Comparison of ENCODE assay signal across 8 cellular contexts in genomic region chr22:47049736-47050435, GRCh38.
DNase-seq lines count a peak whose midpoint lies in the region; ATAC-seq and TF ChIP-seq lines count a peak whose summit lies in the region.
"Not testable (repeated sequence)": the region's sequence is repeated elsewhere in the genome, so short reads cannot be mapped to it uniquely, and the experiment has no call there.

No MANE protein-coding gene starts in this region.

- not testable (repeated sequence) for H4K8ac ChIP-seq in H9 (replicated peaks; ENCODE audit: insufficient read length, low read depth, low read length)

- H3K27ac ChIP-seq in H9 (ENCODE audit: insufficient read length, low read depth, low read length); RWPE2 (ENCODE audit: poor library complexity, severe bottlenecking); aorta (ENCODE audit: low read depth in 1 of 2, low read length in 2 of 2): not testable (repeated sequence)

- not testable (repeated sequence) for H3K27me3 ChIP-seq in H9 (ENCODE audit: insufficient read depth, low read length); RWPE2 (ENCODE audit: insufficient read depth, poor library complexity, severe bottlenecking); aorta (ENCODE audit: control insufficient read depth in 1 of 2, insufficient read depth in 2 of 2, low read length in 1 of 2)

- ATAC-seq in RWPE2 (ENCODE audit: low read depth); activated CD8-positive, alpha-beta T cell treated with anti-CD3 and anti-CD28 coated beads for 36 hours; central memory CD8-positive, alpha-beta T cell (replicated peaks; ENCODE audit: extremely low read depth, poor library complexity, severe bottlenecking); left ventricle myocardium superior; naive B cell (ENCODE audit: low read depth in 2 of 2); aorta (ENCODE audit: low FRiP score): not testable (repeated sequence)

- not testable (repeated sequence) for H4K5ac ChIP-seq in H9 (ENCODE audit: insufficient read length, low read depth, low read length)

- H2BK15ac ChIP-seq in H9 (ENCODE audit: low read depth, low read length) = not testable (repeated sequence)

- not testable (repeated sequence) for H3K9me3 Mint-ChIP-seq in H9; activated CD8-positive, alpha-beta T cell treated with anti-CD3 and anti-CD28 coated beads for 36 hours; central memory CD8-positive, alpha-beta T cell; naive B cell

- not testable (repeated sequence) for DNase-seq in H9; activated CD8-positive, alpha-beta T cell treated with anti-CD3 and anti-CD28 coated beads for 36 hours; central memory CD8-positive, alpha-beta T cell (ENCODE audit: low spot score in 2 of 2); naive B cell
- peak; percentile 4 for DNase-seq in RWPE2 (ENCODE audit: low spot score)
- peak; percentile 12 for DNase-seq in left ventricle myocardium superior
- DNase-seq in posterior vena cava (ENCODE audit: low spot score) = peak; percentile 30
- peak; percentile 29 to 30 for DNase-seq in aorta

- H3T11ph ChIP-seq in H9 (ENCODE audit: low read length) = not testable (repeated sequence)

- no CpG with 5 or more reads among the region's 17 CpGs for WGBS in H9 (ENCODE audit: extremely low coverage, insufficient read length, low lambda C conversion rate)
- 92 to 94% methylated on average over 17 of the region's 17 CpGs for WGBS in aorta, 2 donors

- intact Hi-C loops in activated CD8-positive, alpha-beta T cell treated with anti-CD3 and anti-CD28 coated beads for 36 hours (cut with micrococcal nuclease); left ventricle myocardium superior (cut with micrococcal nuclease); posterior vena cava (cut with DNase I); aorta (cut with DNase I): not testable (repeated sequence)

- H3K36me3 Mint-ChIP-seq in H9 (ENCODE audit: insufficient read depth in 1 of 3, low read depth in 3 of 3); activated CD8-positive, alpha-beta T cell treated with anti-CD3 and anti-CD28 coated beads for 36 hours (ENCODE audit: low read depth); central memory CD8-positive, alpha-beta T cell (ENCODE audit: insufficient read depth): not testable (repeated sequence)
- peaks cover 0 to 10% of the 10 kb centered on the region in 2 donors for H3K36me3 Mint-ChIP-seq in naive B cell

- not testable (repeated sequence) for H2BK120ac ChIP-seq in H9 (ENCODE audit: low read depth, low read length, poor library complexity, severe bottlenecking)

- H3K79me2 ChIP-seq in H9 (ENCODE audit: insufficient read depth, low read length) = not testable (repeated sequence)

- not testable (repeated sequence) for H3K9ac ChIP-seq in H9 (ENCODE audit: extremely low read depth, insufficient read length, low read length)

- H3K4me1 Mint-ChIP-seq in H9 (peaks cover 5 to 26% of the 10 kb centered on the region in 2 experiments), naive B cell (peaks cover 28 to 60% (median 32%) of the 10 kb centered on the region in 3 donors)
- peaks cover 32% of the 10 kb centered on the region for H3K4me1 Mint-ChIP-seq in activated CD8-positive, alpha-beta T cell treated with anti-CD3 and anti-CD28 coated beads for 36 hours (ENCODE audit: low read depth)
- H3K4me1 Mint-ChIP-seq in central memory CD8-positive, alpha-beta T cell = peaks cover 62% of the 10 kb centered on the region

- not testable (repeated sequence) for H4K91ac ChIP-seq in H9 (ENCODE audit: insufficient read length, low read depth, low read length)

- not testable (repeated sequence) for H2BK12ac ChIP-seq in H9 (ENCODE audit: insufficient read length, low read depth, low read length)

- H2AK5ac ChIP-seq in H9 (ENCODE audit: insufficient read length, low read length) = not testable (repeated sequence)

- H3K18ac ChIP-seq in H9 (ENCODE audit: insufficient read length, low read depth, low read length) = not testable (repeated sequence)

- H3K23ac ChIP-seq in H9 (ENCODE audit: insufficient read length, low read depth, low read length) = not testable (repeated sequence)

- peak; percentile 18; the same call in 2 of the 3 replicates for TF ChIP-seq CTCF in H9 (conservative IDR thresholded peaks at IDR 0.05)
- TF ChIP-seq CTCF in RWPE2 (IDR thresholded peaks at IDR 0.05; ENCODE audit: poor library complexity, severe bottlenecking); activated CD8-positive, alpha-beta T cell treated with anti-CD3 and anti-CD28 coated beads for 36 hours (IDR thresholded peaks at IDR 0.05): not testable (repeated sequence)

- H3K14ac ChIP-seq in H9 (ENCODE audit: insufficient read depth, low read length) = not testable (repeated sequence)

- H3K23me2 ChIP-seq in H9 (ENCODE audit: insufficient read length, low read depth, low read length, poor library complexity, severe bottlenecking) = not testable (repeated sequence)

- POLR2A ChIA-PET in activated CD8-positive, alpha-beta T cell treated with anti-CD3 and anti-CD28 coated beads for 36 hours (lab: Charles Lee) = interaction anchor here (1.5 kb wide), 1 partner anchor 9 kb away, joined by 4 read pairs; no protein-coding TSS in a partner anchor

- not testable (repeated sequence) for H3K79me1 ChIP-seq in H9 (ENCODE audit: insufficient read depth, low read depth, low read length, poor library complexity, severe bottlenecking)

- not testable (repeated sequence) for H3K4me3 ChIP-seq in RWPE2 (ENCODE audit: severe bottlenecking); aorta (ENCODE audit: low read length in 2 of 2)

- not testable (repeated sequence) for H2AFZ ChIP-seq in H9 (ENCODE audit: low read length)

- H3K4me1 ChIP-seq in H9 (ENCODE audit: insufficient read depth, low read length); aorta (ENCODE audit: control insufficient read depth in 1 of 2, insufficient read depth in 2 of 2, low read length in 2 of 2): not testable (repeated sequence)
- H3K4me1 ChIP-seq in RWPE2 (ENCODE audit: insufficient read depth, poor library complexity, severe bottlenecking) = peaks cover 11% of the 10 kb centered on the region

- not testable (repeated sequence) for H3K9me3 ChIP-seq in H9 (ENCODE audit: control insufficient read depth, low read depth, low read length); RWPE2 (ENCODE audit: severe bottlenecking); aorta (ENCODE audit: control insufficient read depth, low read length)

- H3K4ac ChIP-seq in H9 (ENCODE audit: low read depth, low read length) = not testable (repeated sequence)

- not testable (repeated sequence) for H2BK5ac ChIP-seq in H9 (ENCODE audit: insufficient read length, low read length)

- not testable (repeated sequence) for H3K56ac ChIP-seq in H9 (ENCODE audit: insufficient read length, low read depth, low read length)

- not testable (repeated sequence) for H2BK20ac ChIP-seq in H9 (ENCODE audit: low read depth, low read length, poor library complexity, severe bottlenecking)

- H3K4me3 Mint-ChIP-seq in H9; activated CD8-positive, alpha-beta T cell treated with anti-CD3 and anti-CD28 coated beads for 36 hours; central memory CD8-positive, alpha-beta T cell; naive B cell: not testable (repeated sequence)

- not testable (repeated sequence) for H4K20me1 ChIP-seq in H9 (ENCODE audit: control insufficient read depth, insufficient read depth, insufficient read length)

- H3K27me3 Mint-ChIP-seq in H9 (ENCODE audit: low read depth); activated CD8-positive, alpha-beta T cell treated with anti-CD3 and anti-CD28 coated beads for 36 hours; central memory CD8-positive, alpha-beta T cell; naive B cell: not testable (repeated sequence)

- not testable (repeated sequence) for H3K4me2 ChIP-seq in H9 (ENCODE audit: insufficient read depth, insufficient read length, low read length)

- CTCF ChIA-PET in activated CD8-positive, alpha-beta T cell treated with anti-CD3 and anti-CD28 coated beads for 36 hours (lab: Charles Lee) = not testable (repeated sequence)

- not testable (repeated sequence) for H3K36me3 ChIP-seq in RWPE2 (ENCODE audit: low read depth); aorta (ENCODE audit: control insufficient read depth in 1 of 2, insufficient read depth in 2 of 2, low read length in 1 of 2)

- H3K27ac Mint-ChIP-seq in H9 = peak overlapping the region in 1 of 3 experiments; percentile 11; a peak in 1 of 7 replicates
- peak overlapping the region; percentile 1 for H3K27ac Mint-ChIP-seq in activated CD8-positive, alpha-beta T cell treated with anti-CD3 and anti-CD28 coated beads for 36 hours
- H3K27ac Mint-ChIP-seq in central memory CD8-positive, alpha-beta T cell (ENCODE audit: low read depth) = peak overlapping the region; percentile 21
- H3K27ac Mint-ChIP-seq in naive B cell = peak overlapping the region in 4 of 6 donors; percentile 16 to 68 (median 40)
